ENCODE assay signal across 9 cellular contexts in genomic region chr2:219736196-219736595, GRCh38.
DNase-seq lines count a peak whose midpoint lies in the region; ATAC-seq, FAIRE-seq and TF ChIP-seq lines count a peak whose summit lies in the region.
"Had no signal": no experiment of that assay in that cellular context is flagged by ENCODE, and none has a peak within 500 bp of the region (broad histone marks: within the 10 kb centered on the region; RNA-seq: fewer than 3 reads in every experiment).

No MANE protein-coding gene starts in this region.

- intact Hi-C loops in HCT116 (cut with micrococcal nuclease) (loop anchor here (1.0 to 10.0 kb wide), 2 partner anchors 269 to 1837 kb away; no protein-coding TSS in a partner anchor), kidney (cut with DNase I) (loop anchor here (10.0 kb wide), 1 partner anchor 1839 kb away; the partner anchor contains the start of gene EPHA4)

- no peak overlapping the region for H2AFZ ChIP-seq in HCT116 (ENCODE audit: low read depth, low read length, poor library complexity, severe bottlenecking)

- H3K4me1 ChIP-seq in HCT116 (ENCODE audit: control insufficient read depth in 1 of 2, insufficient read depth in 2 of 2, low read length in 2 of 2) (peaks cover 35 to 55% of the 10 kb centered on the region in 2 experiments), kidney (ENCODE audit: control insufficient read depth in 1 of 2, insufficient read depth in 1 of 2, low read depth in 1 of 2, low read length in 2 of 2) (no peaks in the 10 kb centered on the region)
- H3K4me1 ChIP-seq: upper lobe of left lung had no signal

- H4K20me1 ChIP-seq in HCT116 (ENCODE audit: insufficient read depth) = peaks cover 8% of the 10 kb centered on the region; the same call in 1 of the 2 replicates

- POLR2A ChIA-PET in HCT116 (lab: Charles Lee) = no interaction called here

- TF ChIP-seq CTCF in HCT116 (IDR thresholded peaks at IDR 0.05 in 2 of 3, conservative IDR thresholded peaks at IDR 0.05 in 1 of 3; ENCODE audit: borderline replicate concordance in 1 of 3, insufficient read depth in 1 of 3, low read depth in 2 of 3, low read length in 2 of 3) = peak; percentile 35 to 63 (median 53); a peak in 4 of 6 replicates
- TF ChIP-seq CTCF in brain microvascular endothelial cell (IDR thresholded peaks at IDR 0.05; ENCODE audit: low read depth, low read length, missing control alignments) = peak; percentile 53
- TF ChIP-seq CTCF in kidney (IDR thresholded peaks at IDR 0.05; ENCODE audit: borderline replicate concordance, extremely low read depth, insufficient read depth) = peak; percentile 47

- ATAC-seq in HCT116 (peak; percentile 64), HG02938 (IDR thresholded peaks at IDR 0.05; ENCODE audit: unreplicated experiment) (no peak), HG03354 (IDR thresholded peaks at IDR 0.05; ENCODE audit: poor library complexity, severe bottlenecking, unreplicated experiment) (no peak)

- peaks cover 78% of the 10 kb centered on the region for H3K79me2 ChIP-seq in HCT116 (ENCODE audit: insufficient read depth, low read length)

- no TSS peak for BruUV-seq in HCT116 (replicated peaks; lab: Mats Ljungman, UMichigan)

- CTCF ChIA-PET in HCT116 (lab: Charles Lee) = no interaction called here

- RAD21 ChIA-PET in HCT116 (lab: Charles Lee; ENCODE audit: low non-redundant PET in 1 of 2, low total read pairs in 2 of 2, uncharacterized antibody in 2 of 2, unreplicated experiment in 2 of 2) = no interaction called here

- H3K27ac ChIP-seq in HCT116 (ENCODE audit: low read depth, low read length) (no peak overlapping the region), brain microvascular endothelial cell (no peak overlapping the region), kidney (ENCODE audit: low read depth in 2 of 2, low read length in 2 of 2) (no peak overlapping the region)
- H3K27ac ChIP-seq: upper lobe of left lung had no signal

- H3K9ac ChIP-seq in HCT116 (ENCODE audit: low read length) (no peak overlapping the region), kidney (ENCODE audit: low read length in 2 of 2) (no peak overlapping the region)

- no peak overlapping the region for H3K4me3 ChIP-seq in HCT116 (replicated peaks in 1 of 2; ENCODE audit: low read depth in 1 of 2, low read length in 2 of 2)
- H3K4me3 ChIP-seq in brain microvascular endothelial cell (ENCODE audit: low read depth, low read length) = no peak overlapping the region
- H3K4me3 ChIP-seq in kidney (ENCODE audit: low read length in 2 of 2) = no peak overlapping the region
- H3K4me3 ChIP-seq: upper lobe of left lung had no signal

- H3K27me3 ChIP-seq in HCT116 (ENCODE audit: insufficient read depth, low read length) = no peaks in the 10 kb centered on the region
- H3K27me3 ChIP-seq in brain microvascular endothelial cell (replicated peaks) = no peaks in the 10 kb centered on the region
- H3K27me3 ChIP-seq: upper lobe of left lung had no signal

- H3K36me3 ChIP-seq in HCT116 (ENCODE audit: control insufficient read depth in 1 of 2, insufficient read depth in 2 of 2, low read length in 2 of 2) = peaks cover 11 to 13% of the 10 kb centered on the region in 2 experiments; a peak in 3 of 4 replicates
- no peaks in the 10 kb centered on the region for H3K36me3 ChIP-seq in brain microvascular endothelial cell (replicated peaks)
- H3K36me3 ChIP-seq in kidney (ENCODE audit: control insufficient read depth in 1 of 2, insufficient read depth in 2 of 2, low read length in 2 of 2) = no peaks in the 10 kb centered on the region
- H3K36me3 ChIP-seq: upper lobe of left lung had no signal

- DNase-seq in AG20443 (ENCODE audit: low spot score) = peak; percentile 70
- peak; percentile 44 for DNase-seq in HCT116 (ENCODE audit: low read depth, low spot score)
- peak; percentile 47 to 81 for DNase-seq in NCI-H526 (lab: John Stamatoyannopoulos, UW)
- DNase-seq in brain microvascular endothelial cell = peak; percentile 67
- no peak for DNase-seq in kidney
- no peak for DNase-seq in effector CD8-positive, alpha-beta T cell (lab: John Stamatoyannopoulos, UW)
- DNase-seq: upper lobe of left lung had no signal

- no peak for TF ChIP-seq POLR2A in HCT116 (IDR thresholded peaks at IDR 0.05; ENCODE audit: borderline replicate concordance, extremely low read depth, insufficient read depth, insufficient read length)

- TF ChIP-seq RAD21 in HCT116 (IDR thresholded peaks at IDR 0.05; ENCODE audit: low read depth) = peak; percentile 85

- FAIRE-seq in kidney (lab: Jason Lieb, UNC) = peak; percentile 52

- H3K4me2 ChIP-seq in HCT116 (ENCODE audit: low read length) = no peak overlapping the region

- no peaks in the 10 kb centered on the region for H3K9me2 ChIP-seq in HCT116 (ENCODE audit: insufficient read depth)

- H3K9me3 ChIP-seq in HCT116 (ENCODE audit: control insufficient read depth in 1 of 2, insufficient read depth in 1 of 2, low read depth in 1 of 2, low read length in 2 of 2) (no peaks in the 10 kb centered on the region), kidney (ENCODE audit: control insufficient read depth in 1 of 2, low read length in 2 of 2) (no peaks in the 10 kb centered on the region)
- H3K9me3 ChIP-seq: upper lobe of left lung had no signal

- in situ Hi-C loops in brain microvascular endothelial cell (cut with HindIII; ENCODE audit: low pct_ligation_motif_present, low sequenced_read_pairs) = no loop called here

TF ChIP-seq in HCT116, 20 proteins besides CTCF, POLR2A, EP300 and RAD21:
- TF ChIP-seq SRF (IDR thresholded peaks at IDR 0.05; ENCODE audit: low read depth) (0 out of 2 replicates have a peak, but pooled peaks have one; percentile 20), ELF1 (IDR thresholded peaks at IDR 0.05; ENCODE audit: borderline replicate concordance, low read depth) (no peak), JUND (IDR thresholded peaks at IDR 0.05) (no peak), POLR2AphosphoS5 (IDR thresholded peaks at IDR 0.05; ENCODE audit: low read depth, low read length) (no peak), CBX3 (IDR thresholded peaks at IDR 0.05; ENCODE audit: low read depth) (0 out of 2 replicates have a peak, but pooled peaks have one; percentile 18), SP1 (IDR thresholded peaks at IDR 0.05; ENCODE audit: low read depth) (0 out of 2 replicates have a peak, but pooled peaks have one; percentile 13), EZH2phosphoT487 (IDR thresholded peaks at IDR 0.05; ENCODE audit: borderline replicate concordance) (no peak)

Comparison
In these comparisons a context has a peak if more than half of its experiments do, and no peak if none do; other contexts are left out.
1. DNase-seq: peak in AG20443 (single experiment), HCT116 (single experiment), NCI-H526 (2 of 2) and brain microvascular endothelial cell (single experiment); none in kidney (single experiment) and effector CD8-positive, alpha-beta T cell (single experiment).
2. Peak in every context shown above with its lines, with median percentiles within 50 percentile points of each other: CTCF ChIP-seq.